ENCODE assay signal across 14 cellular contexts in genomic region chr4:173878701-173879100, GRCh38.
DNase-seq lines count a peak whose midpoint lies in the region; ATAC-seq, FAIRE-seq and TF ChIP-seq lines count a peak whose summit lies in the region.
"Had no signal": no experiment of that assay in that cellular context is flagged by ENCODE, and none has a peak within 500 bp of the region (broad histone marks: within the 10 kb centered on the region; RNA-seq: fewer than 3 reads in every experiment).

No MANE protein-coding gene starts in this region.

- no peak for TF ChIP-seq POLR2A in erythroblast (IDR thresholded peaks at IDR 0.05; ENCODE audit: low read length)

- DNase-seq in Right ventricle myocardium inferior (ENCODE audit: missing footprints): no peak
- DNase-seq in cardiac septum (ENCODE audit: low spot score): no peak
- peak; percentile 8 to 11 for DNase-seq in erythroblast (lab: John Stamatoyannopoulos, UW)
- DNase-seq in islet precursor cell: peak; percentile 70
- DNase-seq in D721Med (ENCODE audit: insufficient read length, low spot score): no peak
- no peak for DNase-seq in germinal center (ENCODE audit: low spot score)
- DNase-seq in glomerular visceral epithelial cell (ENCODE audit: extremely low spot score): no peak
- DNase-seq in ACHN: no peak
- DNase-seq: activated effector memory CD4-positive, alpha-beta T cell treated with anti-CD3 and anti-CD28 coated beads, Interleukin-2, amount 50 U/mL, for 16 hours; effector CD8-positive, alpha-beta T cell; foreskin keratinocyte; KG1; NCI-H1436 treated with DMSO at 0.1 percent for 48 hours; ovary had no signal

- peak; percentile 94 for ATAC-seq in Right ventricle myocardium inferior
- ATAC-seq: foreskin keratinocyte had no signal

- FAIRE-seq in D721Med (lab: Jason Lieb, UNC): no peak

- TF ChIP-seq CTCF in D721Med (IDR thresholded peaks at IDR 0.05; ENCODE audit: insufficient read depth, missing control alignments): no peak

- in situ Hi-C loops in ACHN (cut with HindIII; ENCODE audit: low pct_ligation_motif_present, low pct_unique_long_range_greater_than_20kb, low sequenced_read_pairs): no loop called here

- intact Hi-C loops in Right ventricle myocardium inferior (cut with DNase I): no loop called here
- intact Hi-C loops in cardiac septum (cut with DNase I): no loop called here

Comparison
In these comparisons a context has a peak if more than half of its experiments do, and no peak if none do; other contexts are left out.
1. DNase-seq: peak in erythroblast (2 of 2) and islet precursor cell (single experiment); none in Right ventricle myocardium inferior (single experiment), cardiac septum (single experiment), D721Med (single experiment), germinal center (single experiment), glomerular visceral epithelial cell (single experiment) and ACHN (single experiment).